24 cellular contexts compared by ENCODE assay signal in the genomic region with DNA sequence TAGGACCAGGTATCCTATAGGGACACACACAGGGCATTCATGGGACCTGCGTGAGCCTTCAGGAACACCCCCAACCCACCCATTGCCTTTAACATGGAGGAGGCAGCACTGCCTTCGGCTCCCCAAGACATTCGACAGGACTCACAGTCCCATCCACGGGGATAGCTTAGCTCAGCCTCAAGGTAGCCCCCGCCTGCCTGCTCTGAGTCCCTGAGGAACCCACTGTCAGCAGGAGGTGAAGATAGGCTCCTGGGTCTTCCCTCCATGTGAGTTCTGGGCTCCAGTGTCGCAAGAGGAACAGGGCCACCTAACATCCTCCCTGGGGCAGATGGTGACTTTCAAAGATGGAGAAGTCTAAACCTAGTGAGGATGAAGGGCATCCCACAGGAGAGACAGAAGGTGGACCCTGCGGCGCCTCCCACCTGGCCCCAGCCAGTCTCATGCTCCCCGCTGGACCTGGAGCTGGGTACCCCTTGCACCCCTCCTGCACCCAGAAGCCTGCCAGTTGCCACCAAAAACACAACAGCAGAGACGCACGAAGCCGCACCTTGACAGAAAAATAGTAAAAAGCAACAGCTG. TPM values are rescaled to one million over a fixed set of nuclear protein-coding genes. Genes with fewer than 3 reads are reported as not detected.
DNase-seq lines count a peak whose midpoint lies in the region; ATAC-seq and TF ChIP-seq lines count a peak whose summit lies in the region.
"Had no signal": no experiment of that assay in that cellular context is flagged by ENCODE, and none has a peak within 500 bp of the region (broad histone marks: within the 10 kb centered on the region; RNA-seq: fewer than 3 reads in every experiment).

No MANE protein-coding gene starts in this region.

- no peak overlapping the region for H3K27ac ChIP-seq in IMR-90 (ENCODE audit: insufficient read depth, low read length)
- peak overlapping the region in 1 of 2 donors; percentile 64 for H3K27ac ChIP-seq in coronary artery
- H3K27ac ChIP-seq in sigmoid colon, result no peak overlapping the region
- H3K27ac ChIP-seq in foreskin keratinocyte, result no peak overlapping the region
- H3K27ac ChIP-seq: C4-2B, HL-60, neutrophil had no signal

- H2BK15ac ChIP-seq in IMR-90 (ENCODE audit: low read depth, low read length), result no peak overlapping the region

- H2BK5ac ChIP-seq in IMR-90 (ENCODE audit: low read depth, low read length, poor library complexity, severe bottlenecking), result no peak overlapping the region

- no peak for TF ChIP-seq POLR2A in IMR-90 (IDR thresholded peaks at IDR 0.05; ENCODE audit: low read depth, low read length)
- TF ChIP-seq POLR2A in sigmoid colon (IDR thresholded peaks at IDR 0.05), result no peak

- no peak overlapping the region for H4K91ac ChIP-seq in IMR-90 (ENCODE audit: insufficient read depth, low read depth, low read length)

- no peak overlapping the region for H2AK9ac ChIP-seq in IMR-90 (replicated peaks; ENCODE audit: low read depth, low read length, poor library complexity)

- TF ChIP-seq CTCF in CD14-positive monocyte (IDR thresholded peaks at IDR 0.05) (no peak), IMR-90 (conservative IDR thresholded peaks at IDR 0.05; ENCODE audit: low read depth, low read length) (no peak), coronary artery (IDR thresholded peaks at IDR 0.05) (no peak), sigmoid colon (IDR thresholded peaks at IDR 0.05) (no peak), foreskin keratinocyte (conservative IDR thresholded peaks at IDR 0.05) (no peak)

- intact Hi-C loops in CD14-positive monocyte (cut with micrococcal nuclease), result no loop called here
- intact Hi-C loops in IMR-90 (cut with micrococcal nuclease), result no loop called here
- intact Hi-C loops in sigmoid colon (cut with DNase I), result no loop called here

- no peak overlapping the region for H4K8ac ChIP-seq in IMR-90 (ENCODE audit: low read depth in 2 of 2, low read length in 2 of 2)

- H3K27ac Mint-ChIP-seq in CD14-positive monocyte, result no peak overlapping the region
- H3K27ac Mint-ChIP-seq: activated CD8-positive, alpha-beta T cell treated with anti-CD3 and anti-CD28 coated beads, Interleukin-2, amount 10 ng/mL, durations not matched to agents 7 days and 5 days; activated naive CD4-positive, alpha-beta T cell treated with anti-CD3 and anti-CD28 coated beads, Interleukin-2, amount 50 U/mL, for 72 hours; activated T-helper 1 cell treated with anti-CD3 and anti-CD28 coated beads, Interleukin-12 subunit alpha, Interleukin-12 subunit beta, Interleukin-2, Interleukin-4 antibody, amounts not matched to agents 30 ng/mL and 10 ng/mL and 1 ng/mL, durations not matched to agents 14 hours and 24 hours and 36 hours had no signal

- no peak overlapping the region for H2BK120ac ChIP-seq in IMR-90 (ENCODE audit: low read depth, low read length)

- no peak overlapping the region for H4K5ac ChIP-seq in IMR-90 (ENCODE audit: low read depth, low read length)

- dilution Hi-C loops in IMR-90 (cut with HindIII; ENCODE audit: low sequenced_read_pairs, unreplicated experiment), result no loop called here

- no peak overlapping the region for H3K4me2 ChIP-seq in IMR-90 (ENCODE audit: low read depth, low read length)
- H3K4me2 ChIP-seq: smooth muscle cell had no signal

- peaks cover 29% of the 10 kb centered on the region for H3K4me1 Mint-ChIP-seq in CD14-positive monocyte

- no peaks in the 10 kb centered on the region for H3K36me3 ChIP-seq in IMR-90 (ENCODE audit: control insufficient read depth, insufficient read depth, low read length)
- no peaks in the 10 kb centered on the region for H3K36me3 ChIP-seq in sigmoid colon
- H3K36me3 ChIP-seq: neutrophil had no signal

- H3K9ac ChIP-seq in IMR-90 (ENCODE audit: low read depth, low read length), result no peak overlapping the region

- no peak overlapping the region for H2AFZ ChIP-seq in IMR-90 (replicated peaks; ENCODE audit: low read length, poor library complexity)

- TF ChIP-seq EP300 in sigmoid colon (IDR thresholded peaks at IDR 0.05), result no peak

- DNase-seq in CD14-positive monocyte (ENCODE audit: low spot score), result peak; percentile 27
- no peak for DNase-seq in IMR-90
- DNase-seq in coronary artery (ENCODE audit: low spot score), result peak; percentile 74
- peak; percentile 55 for DNase-seq in sigmoid colon
- DNase-seq in NCI-H2107 (lab: John Stamatoyannopoulos, UW), result no peak
- DNase-seq in Ammon's horn (ENCODE audit: low spot score), result no peak
- DNase-seq in foreskin keratinocyte, result no peak
- DNase-seq: activated CD8-positive, alpha-beta T cell treated with anti-CD3 and anti-CD28 coated beads, Interleukin-2, amount 10 ng/mL, durations not matched to agents 7 days and 5 days; cerebellar nuclear complex; HCEC 1CT; NCI-H1105 treated with DMSO at 0.1 percent for 48 hours; NCI-H2081 treated with DMSO at 0.1 percent for 48 hours; NCI-H446 treated with DMSO at 0.1 percent for 48 hours; SHP77 had no signal

- no peak overlapping the region for H3K56ac ChIP-seq in IMR-90 (ENCODE audit: extremely low read depth, insufficient read depth, low read length)

- in situ Hi-C loops in IMR-90 (cut with MboI; ENCODE audit: low sequenced_read_pairs), result no loop called here

- peaks cover 19% of the 10 kb centered on the region for H3K9me1 ChIP-seq in IMR-90 (ENCODE audit: insufficient read depth, low read length)

- H3K4ac ChIP-seq in IMR-90 (ENCODE audit: low read depth, low read length), result no peak overlapping the region; the same call in 1 of the 2 replicates

- peaks cover 0 to 31% of the 10 kb centered on the region in 2 experiments; a peak in 1 of 4 replicates for H3K79me1 ChIP-seq in IMR-90 (ENCODE audit: low read depth in 1 of 2, low read length in 2 of 2)

- TF ChIP-seq RAD21 in IMR-90 (IDR thresholded peaks at IDR 0.05; ENCODE audit: low read length), result no peak

- H3K23ac ChIP-seq in IMR-90 (ENCODE audit: low read depth, low read length), result no peak overlapping the region; the same call in 1 of the 2 replicates

- peaks cover 0 to 2% of the 10 kb centered on the region in 2 donors for H3K36me3 Mint-ChIP-seq in CD14-positive monocyte
- H3K36me3 Mint-ChIP-seq: activated naive CD4-positive, alpha-beta T cell treated with anti-CD3 and anti-CD28 coated beads, Interleukin-2, amount 50 U/mL, for 72 hours had no signal

- ATAC-seq in IMR-90 (ENCODE audit: low read depth) (no peak), foreskin keratinocyte (no peak)
- ATAC-seq: activated CD8-positive, alpha-beta T cell treated with anti-CD3 and anti-CD28 coated beads, Interleukin-2, amount 10 ng/mL, durations not matched to agents 7 days and 5 days; activated naive CD4-positive, alpha-beta T cell treated with anti-CD3 and anti-CD28 coated beads, Interleukin-2, amount 50 U/mL, for 72 hours had no signal

- 95% methylated on average over 4 of the region's 12 CpGs; no CpG with 5 or more reads in 1 of the 2 experiments for WGBS in IMR-90 (ENCODE audit: extremely low coverage in 2 of 2, insufficient read length in 1 of 2), 2 experiments
- WGBS in sigmoid colon, 2 donors, result 95 to 96% methylated on average over 12 of the region's 12 CpGs

- no peaks in the 10 kb centered on the region for H4K20me1 ChIP-seq in IMR-90 (ENCODE audit: insufficient read depth, low read length)

- peaks cover 0 to 1% (median 0%) of the 10 kb centered on the region in 7 donors for H3K9me3 Mint-ChIP-seq in CD14-positive monocyte
- H3K9me3 Mint-ChIP-seq: activated naive CD4-positive, alpha-beta T cell treated with anti-CD3 and anti-CD28 coated beads, Interleukin-2, amount 50 U/mL, for 72 hours; activated T-helper 1 cell treated with anti-CD3 and anti-CD28 coated beads, Interleukin-12 subunit alpha, Interleukin-12 subunit beta, Interleukin-2, Interleukin-4 antibody, amounts not matched to agents 30 ng/mL and 10 ng/mL and 1 ng/mL, durations not matched to agents 14 hours and 24 hours and 36 hours had no signal

- no peak overlapping the region for H3K14ac ChIP-seq in IMR-90 (replicated peaks; ENCODE audit: low read depth, low read length)

- H3K18ac ChIP-seq in IMR-90 (ENCODE audit: low read depth, low read length), result no peak overlapping the region

- peaks cover 19 to 40% (median 26%) of the 10 kb centered on the region in 3 donors for H3K27me3 Mint-ChIP-seq in CD14-positive monocyte (ENCODE audit: low read depth in 3 of 3)

- H3K9me3 ChIP-seq in IMR-90 (ENCODE audit: control insufficient read depth, insufficient read depth, low read length) (no peaks in the 10 kb centered on the region), sigmoid colon (no peaks in the 10 kb centered on the region)
- H3K9me3 ChIP-seq: neutrophil had no signal

- H3K4me3 ChIP-seq in IMR-90 (ENCODE audit: insufficient read depth, low read depth, low read length) (no peak overlapping the region), coronary artery (no peak overlapping the region), sigmoid colon (no peak overlapping the region)
- H3K4me3 ChIP-seq: smooth muscle cell had no signal

- H3K4me3 Mint-ChIP-seq in CD14-positive monocyte, result no peak overlapping the region
- H3K4me3 Mint-ChIP-seq: activated CD8-positive, alpha-beta T cell treated with anti-CD3 and anti-CD28 coated beads, Interleukin-2, amount 10 ng/mL, durations not matched to agents 7 days and 5 days; activated T-helper 1 cell treated with anti-CD3 and anti-CD28 coated beads, Interleukin-12 subunit alpha, Interleukin-12 subunit beta, Interleukin-2, Interleukin-4 antibody, amounts not matched to agents 30 ng/mL and 10 ng/mL and 1 ng/mL, durations not matched to agents 14 hours and 24 hours and 36 hours had no signal

- peaks cover 23% of the 10 kb centered on the region for H3K4me1 ChIP-seq in IMR-90 (ENCODE audit: control insufficient read depth, insufficient read depth, low read length)
- peaks cover 0 to 46% (median 37%) of the 10 kb centered on the region in 4 donors for H3K4me1 ChIP-seq in sigmoid colon
- H3K4me1 ChIP-seq in foreskin keratinocyte, result peaks cover 9% of the 10 kb centered on the region

- H2BK20ac ChIP-seq in IMR-90 (ENCODE audit: low read depth, low read length), result no peak overlapping the region

- POLR2A ChIA-PET in IMR-90 (lab: Charles Lee; ENCODE audit: unreplicated experiment), result no interaction called here

- H3K27me3 ChIP-seq in IMR-90 (ENCODE audit: control insufficient read depth, insufficient read depth, low read length) (no peaks in the 10 kb centered on the region), sigmoid colon (no peaks in the 10 kb centered on the region), foreskin keratinocyte (no peaks in the 10 kb centered on the region)

- CTCF ChIA-PET in IMR-90 (lab: Yijun Ruan, JAX), result no interaction called here

- no TSS peak for BruUV-seq in IMR-90 (replicated peaks; lab: Mats Ljungman, UMichigan)

- H2AK5ac ChIP-seq in IMR-90 (ENCODE audit: low read depth, low read length), result 0 out of 2 replicates have a peak overlapping the region, but pooled peaks have one; percentile 30

RNA-seq across cellular contexts. Expression of a gene that starts 4.9 kb away (rescaled TPM):
- not detected for polyA plus RNA-seq in CD14-positive monocyte
- total RNA-seq in IMR-90 (2012; rRNA removed), result 2.3 and 2.5 TPM in 2 replicates
- polyA plus RNA-seq in IMR-90 (2012; rRNA removed), result 7.2 and 12.4 TPM in 2 replicates
- 4.7 and 10.7 TPM in 2 replicates for polyA plus RNA-seq in IMR-90 (2012; cell fraction: cytosol; rRNA removed)
- 1.4 and 1.5 TPM in 2 replicates for polyA plus RNA-seq in IMR-90 (2012; cell fraction: nucleus; rRNA removed; ENCODE audit: low replicate concordance)
- 10 to 100 TPM; 45.3 to 98.1 (median 67.1) TPM for total RNA-seq in sigmoid colon
- 100 to 1,000 TPM; 112 to 157 (median 118) TPM for polyA plus RNA-seq in sigmoid colon
- total RNA-seq in foreskin keratinocyte, result 84.3 and 107 TPM in 2 replicates
- polyA plus RNA-seq in foreskin keratinocyte, result 96.5 and 140 TPM in 2 replicates
- total RNA-seq: activated CD8-positive, alpha-beta T cell treated with anti-CD3 and anti-CD28 coated beads, Interleukin-2, amount 10 ng/mL, durations not matched to agents 7 days and 5 days; activated naive CD4-positive, alpha-beta T cell treated with anti-CD3 and anti-CD28 coated beads, Interleukin-2, amount 50 U/mL, for 72 hours; activated T-helper 1 cell treated with anti-CD3 and anti-CD28 coated beads, Interleukin-12 subunit alpha, Interleukin-12 subunit beta, Interleukin-2, Interleukin-4 antibody, amounts not matched to agents 30 ng/mL and 10 ng/mL and 1 ng/mL, durations not matched to agents 14 hours and 24 hours and 36 hours; astrocyte; Daoy; kidney epithelial cell had no signal
- polyA plus RNA-seq: smooth muscle cell had no signal

RNA-seq across cellular contexts. Expression of a gene that starts 5.0 kb away (rescaled TPM):
- polyA plus RNA-seq in CD14-positive monocyte (not detected), IMR-90 (2012; rRNA removed) (17.9 and 19.0 TPM in 2 replicates), sigmoid colon (10 to 100 TPM in 2 of 3 donors, 1 to 10 TPM in 1; 4.6 to 24.0 (median 11.4) TPM), foreskin keratinocyte (2.1 and 2.7 TPM in 2 replicates)
- total RNA-seq in IMR-90 (2012; rRNA removed) (10.6 and 11.9 TPM in 2 replicates), sigmoid colon (10 to 100 TPM; 24.2 to 55.0 (median 38.4) TPM), foreskin keratinocyte (1.5 and 1.7 TPM in 2 replicates)
- polyA plus RNA-seq in IMR-90 (2012; cell fraction: cytosol; rRNA removed), result 19.4 and 24.5 TPM in 2 replicates
- 12.2 and 13.8 TPM in 2 replicates for polyA plus RNA-seq in IMR-90 (2012; cell fraction: nucleus; rRNA removed; ENCODE audit: low replicate concordance)
- total RNA-seq: activated CD8-positive, alpha-beta T cell treated with anti-CD3 and anti-CD28 coated beads, Interleukin-2, amount 10 ng/mL, durations not matched to agents 7 days and 5 days; kidney epithelial cell had no signal

RNA-seq across cellular contexts. Expression of a gene that starts 6.0 kb away (rescaled TPM):
- polyA plus RNA-seq in CD14-positive monocyte (under 1 TPM in 1 of 2 donors, not detected in 1; 0.07 TPM), IMR-90 (2012; rRNA removed) (1.0 and 1.6 TPM in 2 replicates), sigmoid colon (1 to 10 TPM in 2 of 3 donors, under 1 TPM in 1; 0.92 to 6.5 (median 1.8) TPM), foreskin keratinocyte (2.8 and 4.9 TPM in 2 replicates)
- total RNA-seq in IMR-90 (2012; rRNA removed) (0.56 and 1.8 TPM in 2 replicates), sigmoid colon (10 to 100 TPM in 3 of 4 donors, 1 to 10 TPM in 1; 8.6 to 23.3 (median 14.1) TPM), foreskin keratinocyte (6.2 and 11.1 TPM in 2 replicates)
- 0.40 and 0.51 TPM in 2 replicates for polyA plus RNA-seq in IMR-90 (2012; cell fraction: cytosol; rRNA removed)
- polyA plus RNA-seq in IMR-90 (2012; cell fraction: nucleus; rRNA removed; ENCODE audit: low replicate concordance), result 3.8 and 4.2 TPM in 2 replicates
- total RNA-seq: activated CD8-positive, alpha-beta T cell treated with anti-CD3 and anti-CD28 coated beads, Interleukin-2, amount 10 ng/mL, durations not matched to agents 7 days and 5 days; activated naive CD4-positive, alpha-beta T cell treated with anti-CD3 and anti-CD28 coated beads, Interleukin-2, amount 50 U/mL, for 72 hours; activated T-helper 1 cell treated with anti-CD3 and anti-CD28 coated beads, Interleukin-12 subunit alpha, Interleukin-12 subunit beta, Interleukin-2, Interleukin-4 antibody, amounts not matched to agents 30 ng/mL and 10 ng/mL and 1 ng/mL, durations not matched to agents 14 hours and 24 hours and 36 hours had no signal

RNA-seq across cellular contexts. Expression of a gene that starts 56.7 kb away (rescaled TPM):
- polyA plus RNA-seq in CD14-positive monocyte, result not detected
- total RNA-seq in IMR-90 (2012; rRNA removed), result not detected in 2 replicates
- not detected in 2 replicates for polyA plus RNA-seq in IMR-90 (2012; rRNA removed)
- 5.6 TPM in 1 of 2 replicates, not detected in the other for polyA plus RNA-seq in IMR-90 (2012; cell fraction: cytosol; rRNA removed)
- not detected in 2 replicates for polyA plus RNA-seq in IMR-90 (2012; cell fraction: nucleus; rRNA removed; ENCODE audit: low replicate concordance)
- not detected for total RNA-seq in sigmoid colon
- not detected for polyA plus RNA-seq in sigmoid colon
- 0.56 TPM in 1 of 2 replicates, not detected in the other for total RNA-seq in foreskin keratinocyte
- polyA plus RNA-seq in foreskin keratinocyte, result 1.00 and 1.4 TPM in 2 replicates
- total RNA-seq: activated CD8-positive, alpha-beta T cell treated with anti-CD3 and anti-CD28 coated beads, Interleukin-2, amount 10 ng/mL, durations not matched to agents 7 days and 5 days; activated naive CD4-positive, alpha-beta T cell treated with anti-CD3 and anti-CD28 coated beads, Interleukin-2, amount 50 U/mL, for 72 hours; activated T-helper 1 cell treated with anti-CD3 and anti-CD28 coated beads, Interleukin-12 subunit alpha, Interleukin-12 subunit beta, Interleukin-2, Interleukin-4 antibody, amounts not matched to agents 30 ng/mL and 10 ng/mL and 1 ng/mL, durations not matched to agents 14 hours and 24 hours and 36 hours; astrocyte; Daoy; kidney epithelial cell; lung microvascular endothelial cell had no signal
- polyA plus RNA-seq: smooth muscle cell had no signal

Comparison
In these comparisons a context has a peak if more than half of its experiments do, and no peak if none do; other contexts are left out.
1. DNase-seq: peak in CD14-positive monocyte (single experiment), coronary artery (single experiment) and sigmoid colon (single experiment); none in IMR-90 (single experiment), NCI-H2107 (single experiment), Ammon's horn (single experiment) and foreskin keratinocyte (0 of 2).